In the genomic region with DNA sequence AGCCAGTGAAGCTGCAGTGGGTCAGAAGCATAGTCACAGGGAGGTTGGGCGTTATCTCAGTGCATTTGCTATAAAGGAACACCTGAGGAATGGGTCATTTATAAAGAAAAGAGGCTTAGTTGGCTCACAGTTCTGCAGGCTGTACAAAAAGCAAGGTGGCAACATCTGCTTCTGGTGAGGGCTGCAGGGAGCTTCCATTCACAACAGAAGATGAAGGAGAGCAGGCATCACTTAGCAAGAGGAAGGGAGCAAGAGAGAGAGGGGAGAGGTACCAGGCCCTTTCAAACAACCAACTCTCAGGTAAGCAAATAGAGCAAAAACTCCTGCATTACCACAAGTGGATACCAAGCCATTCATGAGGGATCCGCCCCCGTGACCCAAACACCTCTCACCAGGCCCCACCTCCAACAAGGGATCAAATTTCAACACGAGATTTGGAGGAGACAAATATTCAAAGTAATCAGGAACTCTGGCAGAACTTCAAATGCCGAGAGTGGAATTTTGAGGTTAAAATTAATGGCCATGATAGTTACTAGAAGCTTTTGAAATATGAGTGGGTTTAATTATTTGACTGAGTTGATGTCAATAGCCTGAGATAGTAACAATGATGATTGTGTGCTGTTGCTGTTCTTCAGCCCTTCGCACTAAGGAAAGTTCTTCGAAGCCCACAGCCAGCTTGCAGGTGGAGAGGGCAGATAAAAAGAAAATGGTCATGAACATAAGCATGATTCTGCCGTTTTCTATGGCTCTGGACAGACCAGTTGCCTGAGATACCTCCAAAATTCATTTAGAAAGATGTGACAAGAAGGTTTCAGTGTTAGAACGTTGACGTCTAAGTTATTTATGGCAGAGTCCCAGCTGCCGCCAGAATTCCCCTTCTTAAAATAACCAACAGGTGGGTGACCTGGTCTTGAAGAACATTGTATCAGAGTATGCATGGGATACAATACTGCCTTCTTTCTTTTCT, we compare ENCODE assay signal across 1 cellular context.
A peak's percentile ranks its signal among the peaks of the same experiment; 100 is the strongest.
TF ChIP-seq lines count a peak whose summit lies in the region.

No MANE protein-coding gene starts in this region.

TF ChIP-seq in GM12878, 131 proteins besides CTCF, POLR2A, EP300 and RAD21 (continued from another document and continues in another):
- TF ChIP-seq, protein P1, sequence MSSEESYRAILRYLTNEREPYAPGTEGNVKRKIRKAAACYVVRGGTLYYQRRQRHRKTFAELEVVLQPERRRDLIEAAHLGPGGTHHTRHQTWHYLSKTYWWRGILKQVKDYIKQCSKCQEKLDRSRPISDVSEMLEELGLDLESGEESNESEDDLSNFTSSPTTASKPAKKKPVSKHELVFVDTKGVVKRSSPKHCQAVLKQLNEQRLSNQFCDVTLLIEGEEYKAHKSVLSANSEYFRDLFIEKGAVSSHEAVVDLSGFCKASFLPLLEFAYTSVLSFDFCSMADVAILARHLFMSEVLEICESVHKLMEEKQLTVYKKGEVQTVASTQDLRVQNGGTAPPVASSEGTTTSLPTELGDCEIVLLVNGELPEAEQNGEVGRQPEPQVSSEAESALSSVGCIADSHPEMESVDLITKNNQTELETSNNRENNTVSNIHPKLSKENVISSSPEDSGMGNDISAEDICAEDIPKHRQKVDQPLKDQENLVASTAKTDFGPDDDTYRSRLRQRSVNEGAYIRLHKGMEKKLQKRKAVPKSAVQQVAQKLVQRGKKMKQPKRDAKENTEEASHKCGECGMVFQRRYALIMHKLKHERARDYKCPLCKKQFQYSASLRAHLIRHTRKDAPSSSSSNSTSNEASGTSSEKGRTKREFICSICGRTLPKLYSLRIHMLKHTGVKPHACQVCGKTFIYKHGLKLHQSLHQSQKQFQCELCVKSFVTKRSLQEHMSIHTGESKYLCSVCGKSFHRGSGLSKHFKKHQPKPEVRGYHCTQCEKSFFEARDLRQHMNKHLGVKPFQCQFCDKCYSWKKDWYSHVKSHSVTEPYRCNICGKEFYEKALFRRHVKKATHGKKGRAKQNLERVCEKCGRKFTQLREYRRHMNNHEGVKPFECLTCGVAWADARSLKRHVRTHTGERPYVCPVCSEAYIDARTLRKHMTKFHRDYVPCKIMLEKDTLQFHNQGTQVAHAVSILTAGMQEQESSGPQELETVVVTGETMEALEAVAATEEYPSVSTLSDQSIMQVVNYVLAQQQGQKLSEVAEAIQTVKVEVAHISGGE (CRISPR knock-in tag; IDR thresholded peaks at IDR 0.05), result no peak
- TF ChIP-seq, protein P2, sequence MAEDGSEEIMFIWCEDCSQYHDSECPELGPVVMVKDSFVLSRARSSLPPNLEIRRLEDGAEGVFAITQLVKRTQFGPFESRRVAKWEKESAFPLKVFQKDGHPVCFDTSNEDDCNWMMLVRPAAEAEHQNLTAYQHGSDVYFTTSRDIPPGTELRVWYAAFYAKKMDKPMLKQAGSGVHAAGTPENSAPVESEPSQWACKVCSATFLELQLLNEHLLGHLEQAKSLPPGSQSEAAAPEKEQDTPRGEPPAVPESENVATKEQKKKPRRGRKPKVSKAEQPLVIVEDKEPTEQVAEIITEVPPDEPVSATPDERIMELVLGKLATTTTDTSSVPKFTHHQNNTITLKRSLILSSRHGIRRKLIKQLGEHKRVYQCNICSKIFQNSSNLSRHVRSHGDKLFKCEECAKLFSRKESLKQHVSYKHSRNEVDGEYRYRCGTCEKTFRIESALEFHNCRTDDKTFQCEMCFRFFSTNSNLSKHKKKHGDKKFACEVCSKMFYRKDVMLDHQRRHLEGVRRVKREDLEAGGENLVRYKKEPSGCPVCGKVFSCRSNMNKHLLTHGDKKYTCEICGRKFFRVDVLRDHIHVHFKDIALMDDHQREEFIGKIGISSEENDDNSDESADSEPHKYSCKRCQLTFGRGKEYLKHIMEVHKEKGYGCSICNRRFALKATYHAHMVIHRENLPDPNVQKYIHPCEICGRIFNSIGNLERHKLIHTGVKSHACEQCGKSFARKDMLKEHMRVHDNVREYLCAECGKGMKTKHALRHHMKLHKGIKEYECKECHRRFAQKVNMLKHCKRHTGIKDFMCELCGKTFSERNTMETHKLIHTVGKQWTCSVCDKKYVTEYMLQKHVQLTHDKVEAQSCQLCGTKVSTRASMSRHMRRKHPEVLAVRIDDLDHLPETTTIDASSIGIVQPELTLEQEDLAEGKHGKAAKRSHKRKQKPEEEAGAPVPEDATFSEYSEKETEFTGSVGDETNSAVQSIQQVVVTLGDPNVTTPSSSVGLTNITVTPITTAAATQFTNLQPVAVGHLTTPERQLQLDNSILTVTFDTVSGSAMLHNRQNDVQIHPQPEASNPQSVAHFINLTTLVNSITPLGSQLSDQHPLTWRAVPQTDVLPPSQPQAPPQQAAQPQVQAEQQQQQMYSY (CRISPR knock-in tag; IDR thresholded peaks at IDR 0.05), result no peak
- TF ChIP-seq POLR2AphosphoS2 (IDR thresholded peaks at IDR 0.05; ENCODE audit: low read depth, low read length) (no peak), IKZF1 (conservative IDR thresholded peaks at IDR 0.05) (peak; percentile 89), BCL11A (IDR thresholded peaks at IDR 0.05; ENCODE audit: low read depth, low read length) (peak; percentile 98), NFIC (IDR thresholded peaks at IDR 0.05; ENCODE audit: low read depth, low read length) (peak; percentile 100), RUNX3 (IDR thresholded peaks at IDR 0.05; ENCODE audit: low read length) (peak; percentile 88), ZNF24 (IDR thresholded peaks at IDR 0.05) (no peak), ZNF217 (IDR thresholded peaks at IDR 0.05) (no peak), POLR2AphosphoS5 (IDR thresholded peaks at IDR 0.05; ENCODE audit: low read length) (peak; percentile 82), RAD51 (IDR thresholded peaks at IDR 0.05) (peak; percentile 52; the same call in 1 of the 2 replicates), STAT1 (conservative IDR thresholded peaks at IDR 0.05) (no peak), MTA3 (IDR thresholded peaks at IDR 0.05; ENCODE audit: borderline replicate concordance, low read length) (peak; percentile 97), CHD1 (IDR thresholded peaks at IDR 0.05; ENCODE audit: low read depth, low read length) (peak; percentile 45; the same call in 1 of the 2 replicates), IKZF2 (IDR thresholded peaks at IDR 0.05) (peak; percentile 85 to 87), CHD2 (IDR thresholded peaks at IDR 0.05; ENCODE audit: borderline replicate concordance, low read depth, low read length) (peak; percentile 79; the same call in 1 of the 2 replicates), CEBPB (IDR thresholded peaks at IDR 0.05; ENCODE audit: borderline replicate concordance in 1 of 2, low read depth in 2 of 2, low read length in 2 of 2) (peak in 1 of 2 experiments; percentile 99; a peak in 2 of 4 replicates), RB1 (IDR thresholded peaks at IDR 0.05; ENCODE audit: borderline replicate concordance) (no peak), ATF7 (IDR thresholded peaks at IDR 0.05; ENCODE audit: low read depth) (peak; percentile 94), CBX5 (IDR thresholded peaks at IDR 0.05; ENCODE audit: low read depth) (peak; percentile 92), SMARCA5 (IDR thresholded peaks at IDR 0.05) (no peak), FOXM1 (IDR thresholded peaks at IDR 0.05; ENCODE audit: low read depth, low read length) (peak; percentile 100), CBFB (IDR thresholded peaks at IDR 0.05; ENCODE audit: low read depth) (peak; percentile 60), JUND (IDR thresholded peaks at IDR 0.05; ENCODE audit: low read depth, low read length) (0 out of 2 replicates have a peak, but pooled peaks have one; percentile 36), BACH1 (IDR thresholded peaks at IDR 0.05; ENCODE audit: borderline replicate concordance) (peak; percentile 51; the same call in 1 of the 2 replicates)
- TF ChIP-seq, protein P3, sequence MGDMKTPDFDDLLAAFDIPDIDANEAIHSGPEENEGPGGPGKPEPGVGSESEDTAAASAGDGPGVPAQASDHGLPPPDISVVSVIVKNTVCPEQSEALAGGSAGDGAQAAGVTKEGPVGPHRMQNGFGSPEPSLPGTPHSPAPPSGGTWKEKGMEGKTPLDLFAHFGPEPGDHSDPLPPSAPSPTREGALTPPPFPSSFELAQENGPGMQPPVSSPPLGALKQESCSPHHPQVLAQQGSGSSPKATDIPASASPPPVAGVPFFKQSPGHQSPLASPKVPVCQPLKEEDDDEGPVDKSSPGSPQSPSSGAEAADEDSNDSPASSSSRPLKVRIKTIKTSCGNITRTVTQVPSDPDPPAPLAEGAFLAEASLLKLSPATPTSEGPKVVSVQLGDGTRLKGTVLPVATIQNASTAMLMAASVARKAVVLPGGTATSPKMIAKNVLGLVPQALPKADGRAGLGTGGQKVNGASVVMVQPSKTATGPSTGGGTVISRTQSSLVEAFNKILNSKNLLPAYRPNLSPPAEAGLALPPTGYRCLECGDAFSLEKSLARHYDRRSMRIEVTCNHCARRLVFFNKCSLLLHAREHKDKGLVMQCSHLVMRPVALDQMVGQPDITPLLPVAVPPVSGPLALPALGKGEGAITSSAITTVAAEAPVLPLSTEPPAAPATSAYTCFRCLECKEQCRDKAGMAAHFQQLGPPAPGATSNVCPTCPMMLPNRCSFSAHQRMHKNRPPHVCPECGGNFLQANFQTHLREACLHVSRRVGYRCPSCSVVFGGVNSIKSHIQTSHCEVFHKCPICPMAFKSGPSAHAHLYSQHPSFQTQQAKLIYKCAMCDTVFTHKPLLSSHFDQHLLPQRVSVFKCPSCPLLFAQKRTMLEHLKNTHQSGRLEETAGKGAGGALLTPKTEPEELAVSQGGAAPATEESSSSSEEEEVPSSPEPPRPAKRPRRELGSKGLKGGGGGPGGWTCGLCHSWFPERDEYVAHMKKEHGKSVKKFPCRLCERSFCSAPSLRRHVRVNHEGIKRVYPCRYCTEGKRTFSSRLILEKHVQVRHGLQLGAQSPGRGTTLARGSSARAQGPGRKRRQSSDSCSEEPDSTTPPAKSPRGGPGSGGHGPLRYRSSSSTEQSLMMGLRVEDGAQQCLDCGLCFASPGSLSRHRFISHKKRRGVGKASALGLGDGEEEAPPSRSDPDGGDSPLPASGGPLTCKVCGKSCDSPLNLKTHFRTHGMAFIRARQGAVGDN (IDR thresholded peaks at IDR 0.05), result peak; percentile 92
- TF ChIP-seq, protein P4, sequence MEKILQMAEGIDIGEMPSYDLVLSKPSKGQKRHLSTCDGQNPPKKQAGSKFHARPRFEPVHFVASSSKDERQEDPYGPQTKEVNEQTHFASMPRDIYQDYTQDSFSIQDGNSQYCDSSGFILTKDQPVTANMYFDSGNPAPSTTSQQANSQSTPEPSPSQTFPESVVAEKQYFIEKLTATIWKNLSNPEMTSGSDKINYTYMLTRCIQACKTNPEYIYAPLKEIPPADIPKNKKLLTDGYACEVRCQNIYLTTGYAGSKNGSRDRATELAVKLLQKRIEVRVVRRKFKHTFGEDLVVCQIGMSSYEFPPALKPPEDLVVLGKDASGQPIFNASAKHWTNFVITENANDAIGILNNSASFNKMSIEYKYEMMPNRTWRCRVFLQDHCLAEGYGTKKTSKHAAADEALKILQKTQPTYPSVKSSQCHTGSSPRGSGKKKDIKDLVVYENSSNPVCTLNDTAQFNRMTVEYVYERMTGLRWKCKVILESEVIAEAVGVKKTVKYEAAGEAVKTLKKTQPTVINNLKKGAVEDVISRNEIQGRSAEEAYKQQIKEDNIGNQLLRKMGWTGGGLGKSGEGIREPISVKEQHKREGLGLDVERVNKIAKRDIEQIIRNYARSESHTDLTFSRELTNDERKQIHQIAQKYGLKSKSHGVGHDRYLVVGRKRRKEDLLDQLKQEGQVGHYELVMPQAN (conservative IDR thresholded peaks at IDR 0.05), result no peak
- TF ChIP-seq, protein P5, sequence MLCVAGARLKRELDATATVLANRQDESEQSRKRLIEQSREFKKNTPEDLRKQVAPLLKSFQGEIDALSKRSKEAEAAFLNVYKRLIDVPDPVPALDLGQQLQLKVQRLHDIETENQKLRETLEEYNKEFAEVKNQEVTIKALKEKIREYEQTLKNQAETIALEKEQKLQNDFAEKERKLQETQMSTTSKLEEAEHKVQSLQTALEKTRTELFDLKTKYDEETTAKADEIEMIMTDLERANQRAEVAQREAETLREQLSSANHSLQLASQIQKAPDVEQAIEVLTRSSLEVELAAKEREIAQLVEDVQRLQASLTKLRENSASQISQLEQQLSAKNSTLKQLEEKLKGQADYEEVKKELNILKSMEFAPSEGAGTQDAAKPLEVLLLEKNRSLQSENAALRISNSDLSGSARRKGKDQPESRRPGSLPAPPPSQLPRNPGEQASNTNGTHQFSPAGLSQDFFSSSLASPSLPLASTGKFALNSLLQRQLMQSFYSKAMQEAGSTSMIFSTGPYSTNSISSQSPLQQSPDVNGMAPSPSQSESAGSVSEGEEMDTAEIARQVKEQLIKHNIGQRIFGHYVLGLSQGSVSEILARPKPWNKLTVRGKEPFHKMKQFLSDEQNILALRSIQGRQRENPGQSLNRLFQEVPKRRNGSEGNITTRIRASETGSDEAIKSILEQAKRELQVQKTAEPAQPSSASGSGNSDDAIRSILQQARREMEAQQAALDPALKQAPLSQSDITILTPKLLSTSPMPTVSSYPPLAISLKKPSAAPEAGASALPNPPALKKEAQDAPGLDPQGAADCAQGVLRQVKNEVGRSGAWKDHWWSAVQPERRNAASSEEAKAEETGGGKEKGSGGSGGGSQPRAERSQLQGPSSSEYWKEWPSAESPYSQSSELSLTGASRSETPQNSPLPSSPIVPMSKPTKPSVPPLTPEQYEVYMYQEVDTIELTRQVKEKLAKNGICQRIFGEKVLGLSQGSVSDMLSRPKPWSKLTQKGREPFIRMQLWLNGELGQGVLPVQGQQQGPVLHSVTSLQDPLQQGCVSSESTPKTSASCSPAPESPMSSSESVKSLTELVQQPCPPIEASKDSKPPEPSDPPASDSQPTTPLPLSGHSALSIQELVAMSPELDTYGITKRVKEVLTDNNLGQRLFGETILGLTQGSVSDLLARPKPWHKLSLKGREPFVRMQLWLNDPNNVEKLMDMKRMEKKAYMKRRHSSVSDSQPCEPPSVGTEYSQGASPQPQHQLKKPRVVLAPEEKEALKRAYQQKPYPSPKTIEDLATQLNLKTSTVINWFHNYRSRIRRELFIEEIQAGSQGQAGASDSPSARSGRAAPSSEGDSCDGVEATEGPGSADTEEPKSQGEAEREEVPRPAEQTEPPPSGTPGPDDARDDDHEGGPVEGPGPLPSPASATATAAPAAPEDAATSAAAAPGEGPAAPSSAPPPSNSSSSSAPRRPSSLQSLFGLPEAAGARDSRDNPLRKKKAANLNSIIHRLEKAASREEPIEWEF (IDR thresholded peaks at IDR 0.05; ENCODE audit: insufficient replicate concordance, low read depth, low read length), result no peak
- TF ChIP-seq, protein P6, sequence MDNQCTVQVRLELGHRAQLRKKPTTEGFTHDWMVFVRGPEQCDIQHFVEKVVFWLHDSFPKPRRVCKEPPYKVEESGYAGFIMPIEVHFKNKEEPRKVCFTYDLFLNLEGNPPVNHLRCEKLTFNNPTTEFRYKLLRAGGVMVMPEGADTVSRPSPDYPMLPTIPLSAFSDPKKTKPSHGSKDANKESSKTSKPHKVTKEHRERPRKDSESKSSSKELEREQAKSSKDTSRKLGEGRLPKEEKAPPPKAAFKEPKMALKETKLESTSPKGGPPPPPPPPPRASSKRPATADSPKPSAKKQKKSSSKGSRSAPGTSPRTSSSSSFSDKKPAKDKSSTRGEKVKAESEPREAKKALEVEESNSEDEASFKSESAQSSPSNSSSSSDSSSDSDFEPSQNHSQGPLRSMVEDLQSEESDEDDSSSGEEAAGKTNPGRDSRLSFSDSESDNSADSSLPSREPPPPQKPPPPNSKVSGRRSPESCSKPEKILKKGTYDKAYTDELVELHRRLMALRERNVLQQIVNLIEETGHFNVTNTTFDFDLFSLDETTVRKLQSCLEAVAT (IDR thresholded peaks at IDR 0.05), result no peak
- TF ChIP-seq, protein P7, sequence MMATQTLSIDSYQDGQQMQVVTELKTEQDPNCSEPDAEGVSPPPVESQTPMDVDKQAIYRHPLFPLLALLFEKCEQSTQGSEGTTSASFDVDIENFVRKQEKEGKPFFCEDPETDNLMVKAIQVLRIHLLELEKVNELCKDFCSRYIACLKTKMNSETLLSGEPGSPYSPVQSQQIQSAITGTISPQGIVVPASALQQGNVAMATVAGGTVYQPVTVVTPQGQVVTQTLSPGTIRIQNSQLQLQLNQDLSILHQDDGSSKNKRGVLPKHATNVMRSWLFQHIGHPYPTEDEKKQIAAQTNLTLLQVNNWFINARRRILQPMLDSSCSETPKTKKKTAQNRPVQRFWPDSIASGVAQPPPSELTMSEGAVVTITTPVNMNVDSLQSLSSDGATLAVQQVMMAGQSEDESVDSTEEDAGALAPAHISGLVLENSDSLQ (IDR thresholded peaks at IDR 0.05), result peak; percentile 39; the same call in 1 of the 2 replicates
